In the genomic region with DNA sequence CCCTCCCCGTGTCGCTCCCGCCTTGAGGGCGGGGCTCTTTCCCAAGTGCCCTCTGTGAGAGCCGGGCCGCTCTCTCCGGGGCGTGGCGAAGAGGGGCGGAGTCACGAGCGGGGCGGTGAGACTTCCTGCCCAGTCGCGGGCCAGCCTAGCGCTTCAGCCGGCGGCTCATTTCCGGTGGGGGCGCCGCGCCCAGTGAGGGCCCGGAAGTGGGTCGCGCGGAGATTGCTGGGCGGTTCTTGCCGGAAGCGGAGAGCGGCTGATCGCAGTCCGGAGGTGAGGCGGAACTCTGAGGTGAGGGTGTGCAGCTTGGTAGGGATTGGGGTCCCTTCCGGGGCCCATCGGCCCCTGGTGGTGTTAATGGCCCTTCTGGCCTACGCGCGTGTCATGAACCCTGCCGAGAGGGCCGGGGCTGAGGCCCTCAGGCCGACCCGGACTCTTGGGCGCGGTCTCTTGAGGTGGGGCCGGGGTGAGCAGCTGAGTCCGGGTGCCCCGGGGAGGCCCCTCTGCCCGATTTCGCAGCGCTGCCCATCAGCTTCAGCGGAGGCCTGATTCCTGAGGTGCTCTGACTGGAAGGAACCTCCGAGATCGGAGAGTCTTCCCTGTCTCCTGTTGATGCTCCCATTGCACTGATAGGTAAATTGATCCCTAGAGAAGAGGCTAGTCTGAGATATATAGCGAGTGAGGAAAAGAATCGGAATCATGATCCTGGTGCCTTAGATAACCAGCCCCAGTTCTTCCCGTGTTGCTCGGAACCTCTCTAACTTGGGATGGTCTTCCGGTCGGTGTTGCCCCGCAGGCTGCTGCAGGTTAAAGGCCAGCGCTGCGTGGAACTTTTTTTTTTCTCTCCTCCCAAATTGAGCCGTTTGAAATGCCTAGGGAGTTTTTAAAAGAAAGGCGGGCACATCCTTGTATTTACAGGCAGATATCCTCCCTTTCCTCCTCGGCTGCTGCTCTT, we compare ENCODE assay signal across 8 cellular contexts. TPM values are rescaled to one million over a fixed set of nuclear protein-coding genes. Genes with fewer than 3 reads are reported as not detected.
DNase-seq lines count a peak whose midpoint lies in the region; ATAC-seq, FAIRE-seq and TF ChIP-seq lines count a peak whose summit lies in the region.

A gene with protein sequence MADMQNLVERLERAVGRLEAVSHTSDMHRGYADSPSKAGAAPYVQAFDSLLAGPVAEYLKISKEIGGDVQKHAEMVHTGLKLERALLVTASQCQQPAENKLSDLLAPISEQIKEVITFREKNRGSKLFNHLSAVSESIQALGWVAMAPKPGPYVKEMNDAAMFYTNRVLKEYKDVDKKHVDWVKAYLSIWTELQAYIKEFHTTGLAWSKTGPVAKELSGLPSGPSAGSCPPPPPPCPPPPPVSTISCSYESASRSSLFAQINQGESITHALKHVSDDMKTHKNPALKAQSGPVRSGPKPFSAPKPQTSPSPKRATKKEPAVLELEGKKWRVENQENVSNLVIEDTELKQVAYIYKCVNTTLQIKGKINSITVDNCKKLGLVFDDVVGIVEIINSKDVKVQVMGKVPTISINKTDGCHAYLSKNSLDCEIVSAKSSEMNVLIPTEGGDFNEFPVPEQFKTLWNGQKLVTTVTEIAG (plus strand): TSS at position 219 of the 955 bp plus-strand sequence. CDS start 18,618 bp downstream, outside the sequence.

- H3K27me3 ChIP-seq in breast epithelium (no peaks in the 10 kb centered on the region), iPS-18a (ENCODE audit: control insufficient read depth, insufficient read depth, low read length) (no peaks in the 10 kb centered on the region)

- H3K9me3 ChIP-seq in A549 (no peaks in the 10 kb centered on the region), breast epithelium (no peaks in the 10 kb centered on the region), iPS-18a (ENCODE audit: control insufficient read depth, low read depth, low read length) (no peaks in the 10 kb centered on the region)

- H3K4me3 ChIP-seq in A549, result peak within 1 kb of the TSS; percentile 99
- peak within 1 kb of the TSS; percentile 86 to 100 (median 98) for H3K4me3 ChIP-seq in breast epithelium
- peak within 1 kb of the TSS; percentile 90 for H3K4me3 ChIP-seq in iPS-18a (ENCODE audit: low read length)
- peak within 1 kb of the TSS; percentile 62 to 100 (median 96) for H3K4me3 ChIP-seq in skin epidermis

- no peaks in the 10 kb centered on the region for H3K36me3 ChIP-seq in breast epithelium
- peaks cover 8% of the 10 kb centered on the region for H3K36me3 ChIP-seq in iPS-18a (ENCODE audit: control insufficient read depth, low read depth, low read length)

- POLR2A ChIA-PET in A549 (lab: Yijun Ruan, JAX), result interaction anchor here (0.5 to 1.9 kb wide), 5 partner anchors 22 to 251 kb away, joined by 3 to 7 read pairs (median 4); a partner anchor contains a TSS

- H3K4me2 ChIP-seq in A549, result peak within 1 kb of the TSS; percentile 99

- no peak for TF ChIP-seq RAD21 in A549 (conservative IDR thresholded peaks at IDR 0.05 in 1 of 2, IDR thresholded peaks at IDR 0.05 in 1 of 2)

- FAIRE-seq in A549 (lab: Jason Lieb, UNC), result no peak

- WGBS in A549 (ENCODE audit: missing lambda C conversion rate), result under 1% methylated on average over 27 of the region's 65 CpGs

- H3K4me1 ChIP-seq in A549 (peaks cover 26% of the 10 kb centered on the region), breast epithelium (peaks cover 8 to 23% of the 10 kb centered on the region in 2 donors), iPS-18a (ENCODE audit: control insufficient read depth, low read depth, low read length) (peaks cover 12% of the 10 kb centered on the region)

- H3K27ac ChIP-seq in A549 (peak within 1 kb of the TSS; percentile 99 to 100), VCaP (peak within 1 kb of the TSS; percentile 78), breast epithelium (peak within 1 kb of the TSS; percentile 99 to 100), iPS-18a (ENCODE audit: low read length) (peak within 1 kb of the TSS; percentile 99), skin epidermis (peak within 1 kb of the TSS; percentile 95 to 100 (median 99))

- peak; percentile 79 to 97 for DNase-seq in A549 (ENCODE audit: low read depth in 1 of 2, low spot score in 1 of 2)
- peak; percentile 98 for DNase-seq in NCI-H2171 treated with DMSO at 0.1 percent for 48 hours (lab: John Stamatoyannopoulos, UW)
- peak; percentile 99 for DNase-seq in breast epithelium (ENCODE audit: low spot score in 2 of 2)

- no peak for TF ChIP-seq EP300 in A549 (IDR thresholded peaks at IDR 0.05)

- TF ChIP-seq POLR2A in A549 (IDR thresholded peaks at IDR 0.05; ENCODE audit: low read length), result peak; percentile 70
- no peak for TF ChIP-seq POLR2A in breast epithelium (IDR thresholded peaks at IDR 0.05)

- ATAC-seq in A549, result peak; percentile 89 to 94
- peak; percentile 78 for ATAC-seq in GM18867 (IDR thresholded peaks at IDR 0.05; ENCODE audit: unreplicated experiment)
- ATAC-seq in HG03103 (IDR thresholded peaks at IDR 0.05; ENCODE audit: low read depth, unreplicated experiment), result peak; percentile 82

- TF ChIP-seq CTCF in A549 (IDR thresholded peaks at IDR 0.05) (no peak), VCaP (conservative IDR thresholded peaks at IDR 0.05) (no peak), breast epithelium (IDR thresholded peaks at IDR 0.05) (no peak)

- CTCF ChIA-PET in A549 (lab: Yijun Ruan, JAX), result interaction anchor here (0.6 to 1.7 kb wide), 3 partner anchors 9 to 356 kb away, joined by 3 to 5 read pairs (median 4); no protein-coding TSS in a partner anchor

- intact Hi-C loops in breast epithelium (cut with DNase I; ENCODE audit: low total_unique reads), result no loop called here

- peak within 1 kb of the TSS; percentile 100 for H3K9ac ChIP-seq in iPS-18a (ENCODE audit: low read length)

TF ChIP-seq in A549, 52 proteins besides CTCF, POLR2A, EP300 and RAD21:
- TF ChIP-seq, protein P1, sequence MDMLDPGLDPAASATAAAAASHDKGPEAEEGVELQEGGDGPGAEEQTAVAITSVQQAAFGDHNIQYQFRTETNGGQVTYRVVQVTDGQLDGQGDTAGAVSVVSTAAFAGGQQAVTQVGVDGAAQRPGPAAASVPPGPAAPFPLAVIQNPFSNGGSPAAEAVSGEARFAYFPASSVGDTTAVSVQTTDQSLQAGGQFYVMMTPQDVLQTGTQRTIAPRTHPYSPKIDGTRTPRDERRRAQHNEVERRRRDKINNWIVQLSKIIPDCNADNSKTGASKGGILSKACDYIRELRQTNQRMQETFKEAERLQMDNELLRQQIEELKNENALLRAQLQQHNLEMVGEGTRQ (IDR thresholded peaks at IDR 0.05), result peak; percentile 74
- peak; percentile 37; the same call in 1 of the 2 replicates for TF ChIP-seq KDM1A (IDR thresholded peaks at IDR 0.05; ENCODE audit: low read depth)
- TF ChIP-seq ESRRA (IDR thresholded peaks at IDR 0.05; ENCODE audit: borderline replicate concordance, low read length), result no peak
- peak in 1 of 2 experiments; percentile 9; a peak in 2 of 5 replicates for TF ChIP-seq JUN (IDR thresholded peaks at IDR 0.05)
- TF ChIP-seq, protein P2, sequence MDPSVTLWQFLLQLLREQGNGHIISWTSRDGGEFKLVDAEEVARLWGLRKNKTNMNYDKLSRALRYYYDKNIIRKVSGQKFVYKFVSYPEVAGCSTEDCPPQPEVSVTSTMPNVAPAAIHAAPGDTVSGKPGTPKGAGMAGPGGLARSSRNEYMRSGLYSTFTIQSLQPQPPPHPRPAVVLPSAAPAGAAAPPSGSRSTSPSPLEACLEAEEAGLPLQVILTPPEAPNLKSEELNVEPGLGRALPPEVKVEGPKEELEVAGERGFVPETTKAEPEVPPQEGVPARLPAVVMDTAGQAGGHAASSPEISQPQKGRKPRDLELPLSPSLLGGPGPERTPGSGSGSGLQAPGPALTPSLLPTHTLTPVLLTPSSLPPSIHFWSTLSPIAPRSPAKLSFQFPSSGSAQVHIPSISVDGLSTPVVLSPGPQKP (IDR thresholded peaks at IDR 0.05; ENCODE audit: low read depth, low read length), result peak; percentile 41; the same call in 1 of the 2 replicates
- TF ChIP-seq, protein P3, sequence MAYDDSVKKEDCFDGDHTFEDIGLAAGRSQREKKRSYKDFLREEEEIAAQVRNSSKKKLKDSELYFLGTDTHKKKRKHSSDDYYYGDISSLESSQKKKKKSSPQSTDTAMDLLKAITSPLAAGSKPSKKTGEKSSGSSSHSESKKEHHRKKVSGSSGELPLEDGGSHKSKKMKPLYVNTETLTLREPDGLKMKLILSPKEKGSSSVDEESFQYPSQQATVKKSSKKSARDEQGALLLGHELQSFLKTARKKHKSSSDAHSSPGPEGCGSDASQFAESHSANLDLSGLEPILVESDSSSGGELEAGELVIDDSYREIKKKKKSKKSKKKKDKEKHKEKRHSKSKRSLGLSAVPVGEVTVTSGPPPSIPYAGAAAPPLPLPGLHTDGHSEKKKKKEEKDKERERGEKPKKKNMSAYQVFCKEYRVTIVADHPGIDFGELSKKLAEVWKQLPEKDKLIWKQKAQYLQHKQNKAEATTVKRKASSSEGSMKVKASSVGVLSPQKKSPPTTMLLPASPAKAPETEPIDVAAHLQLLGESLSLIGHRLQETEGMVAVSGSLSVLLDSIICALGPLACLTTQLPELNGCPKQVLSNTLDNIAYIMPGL (CRISPR knock-in tag; IDR thresholded peaks at IDR 0.05; ENCODE audit: borderline replicate concordance), result no peak
- no peak for TF ChIP-seq HOXB5 (CRISPR knock-in tag; IDR thresholded peaks at IDR 0.05)
- peak; percentile 85; the same call in 1 of the 2 replicates for TF ChIP-seq PHF8 (IDR thresholded peaks at IDR 0.05; ENCODE audit: borderline replicate concordance, low read depth)
TF ChIP-seq in A549: peak in this region for 5.

RNA-seq across cellular contexts. Expression of the gene that starts here (rescaled TPM):
- polyA plus RNA-seq in A549 (2011; rRNA removed), result 258 and 274 TPM in 2 replicates
- polyA plus RNA-seq in A549 (2012; cell fraction: cytosol; rRNA removed), result 131 and 150 TPM in 2 replicates
- 90.3 and 116 TPM in 2 replicates for polyA plus RNA-seq in A549 (2012; cell fraction: nucleus; rRNA removed)
- polyA plus RNA-seq in A549 (2017; fragmentation: RNase III; extraction: RNeasy Plus Mini Kit Qiagen cat#74134 plus additional on column Dnase treatment), result 267 to 294 TPM (median 274 TPM) in 3 replicates
- polyA minus RNA-seq in A549 (2011; rRNA and poly(A)+ RNA removed), result 135 and 165 TPM in 2 replicates
- total RNA-seq in breast epithelium, result 100 to 1,000 TPM; 244 to 285 (median 244) TPM

Comparison
In these comparisons a context has a peak if more than half of its experiments do, and no peak if none do; other contexts are left out.
1. Peak in every context shown above with its lines: DNase-seq, ATAC-seq, H3K4me3 ChIP-seq and H3K27ac ChIP-seq.